8 cellular contexts compared by ENCODE assay signal in the genomic region with DNA sequence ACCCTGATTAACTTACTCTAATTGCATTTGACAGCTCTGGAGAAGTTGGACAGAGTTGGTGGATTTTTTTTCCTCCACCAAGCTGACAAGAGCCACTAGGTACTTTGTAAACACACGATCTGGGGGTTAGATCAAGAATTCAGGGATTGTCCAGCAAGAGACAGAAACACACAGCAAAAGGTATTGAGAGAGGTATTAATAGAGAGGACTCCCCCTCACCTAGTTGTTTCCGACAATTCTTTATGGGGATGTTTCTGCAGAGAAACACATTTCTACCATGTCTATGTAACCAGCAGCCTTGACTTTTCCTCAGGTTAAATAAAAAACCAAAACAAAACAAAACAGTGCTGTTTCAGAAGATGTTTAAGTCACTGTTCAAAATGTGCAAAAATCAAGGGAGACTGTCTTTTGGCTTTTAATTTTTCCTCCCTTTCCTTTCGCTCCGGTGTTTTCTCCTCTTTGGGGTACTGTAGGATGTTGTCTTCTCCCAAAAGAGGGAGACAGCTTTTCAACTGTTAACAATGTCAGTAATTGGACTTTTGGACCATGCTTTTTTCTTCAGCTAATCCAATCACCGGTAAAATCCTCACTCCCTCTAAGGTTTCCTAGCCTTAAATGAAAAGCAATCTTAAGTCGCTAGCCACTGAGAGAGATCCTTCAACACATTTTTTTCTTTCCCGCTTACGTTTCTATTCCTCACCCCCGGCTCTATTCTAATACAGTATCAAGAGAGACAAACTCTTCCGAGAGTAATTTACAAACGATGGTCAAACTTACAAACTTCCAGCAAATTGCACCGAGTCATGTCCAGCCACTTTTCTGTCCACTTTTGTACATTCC. TPM values are rescaled to one million over a fixed set of nuclear protein-coding genes. Genes with fewer than 3 reads are reported as not detected.
DNase-seq lines count a peak whose midpoint lies in the region; ATAC-seq and TF ChIP-seq lines count a peak whose summit lies in the region.

No MANE protein-coding gene starts in this region.

- no peak for ATAC-seq in activated T-helper 17 cell treated with anti-CD3 and anti-CD28 coated beads, Interleukin-2, amount 50 U/mL, for 72 hours (replicated peaks)
- ATAC-seq in right cardiac atrium = peak in 1 of 2 donors; percentile 1
- ATAC-seq in gastrocnemius medialis = peak in 1 of 2 donors; percentile 2

- peak overlapping the region; percentile 93 for H3K27ac Mint-ChIP-seq in activated CD4-positive, alpha-beta T cell treated with anti-CD3 and anti-CD28 coated beads, Interleukin-2, amount 10 ng/mL, durations not matched to agents 24 days and 14 days
- peak overlapping the region; percentile 88 for H3K27ac Mint-ChIP-seq in activated T-helper 17 cell treated with anti-CD3 and anti-CD28 coated beads, Interleukin-2, amount 50 U/mL, for 72 hours

- H3K4me1 Mint-ChIP-seq in activated CD4-positive, alpha-beta T cell treated with anti-CD3 and anti-CD28 coated beads, Interleukin-2, amount 10 ng/mL, durations not matched to agents 24 days and 14 days = peaks cover 51% of the 10 kb centered on the region
- peaks cover 23% of the 10 kb centered on the region for H3K4me1 Mint-ChIP-seq in activated T-helper 17 cell treated with anti-CD3 and anti-CD28 coated beads, Interleukin-2, amount 50 U/mL, for 72 hours

- H3K9me3 ChIP-seq in right cardiac atrium (ENCODE audit: control insufficient read depth, low read length) (no peaks in the 10 kb centered on the region), gastrocnemius medialis (no peaks in the 10 kb centered on the region)

- in situ Hi-C loops in gastrocnemius medialis (cut with MboI; ENCODE audit: low sequenced_read_pairs in 4 of 4) = loop anchor here (5.0 to 25.0 kb wide), 4 partner anchors 280 to 290 kb away; no protein-coding TSS in a partner anchor

- no peaks in the 10 kb centered on the region for H3K27me3 ChIP-seq in right cardiac atrium (ENCODE audit: control insufficient read depth, insufficient read depth)
- H3K27me3 ChIP-seq in gastrocnemius medialis = no peaks in the 10 kb centered on the region

- intact Hi-C loops in activated CD4-positive, alpha-beta T cell treated with anti-CD3 and anti-CD28 coated beads, Interleukin-2, amount 10 ng/mL, durations not matched to agents 24 days and 14 days (cut with micrococcal nuclease) = loop anchor here (2.0 to 10.0 kb wide), 9 partner anchors 35 to 505 kb away; a partner anchor contains a TSS
- intact Hi-C loops in right cardiac atrium (cut with DNase I) (loop anchor here in 3 of 4 donors (2.0 to 10.0 kb wide), 6 partner anchors 40 to 290 kb away; no protein-coding TSS in a partner anchor), gastrocnemius medialis (cut with DNase I; ENCODE audit: low total_unique reads) (loop anchor here (2.0 to 5.0 kb wide), 3 partner anchors 130 to 420 kb away; a partner anchor contains a TSS)

- no peak for TF ChIP-seq POLR2A in gastrocnemius medialis (IDR thresholded peaks at IDR 0.05)

- peaks cover 10% of the 10 kb centered on the region for H3K36me3 Mint-ChIP-seq in activated CD4-positive, alpha-beta T cell treated with anti-CD3 and anti-CD28 coated beads, Interleukin-2, amount 10 ng/mL, durations not matched to agents 24 days and 14 days (ENCODE audit: low read depth)
- H3K36me3 Mint-ChIP-seq in activated T-helper 17 cell treated with anti-CD3 and anti-CD28 coated beads, Interleukin-2, amount 50 U/mL, for 72 hours (ENCODE audit: low read depth) = peaks cover 33% of the 10 kb centered on the region

- under 1% methylated on average over 12 of the region's 12 CpGs for WGBS in right cardiac atrium

- DNase-seq in activated CD4-positive, alpha-beta T cell treated with anti-CD3 and anti-CD28 coated beads, Interleukin-2, amount 10 ng/mL, durations not matched to agents 24 days and 14 days = no peak
- no peak for DNase-seq in activated CD4-positive, alpha-beta T cell treated with anti-CD3 and anti-CD28 coated beads, Interleukin-2, amount 50 U/mL, for 4 hours
- DNase-seq in right cardiac atrium (no peak), gastrocnemius medialis (no peak), MV-4-11 (lab: John Stamatoyannopoulos, UW) (no peak), mucosa of gallbladder (ENCODE audit: low spot score) (no peak), NK-92 (lab: John Stamatoyannopoulos, UW; ENCODE audit: unreplicated experiment) (no peak)

- no peaks in the 10 kb centered on the region for H3K27me3 Mint-ChIP-seq in activated CD4-positive, alpha-beta T cell treated with anti-CD3 and anti-CD28 coated beads, Interleukin-2, amount 10 ng/mL, durations not matched to agents 24 days and 14 days
- no peaks in the 10 kb centered on the region for H3K27me3 Mint-ChIP-seq in activated T-helper 17 cell treated with anti-CD3 and anti-CD28 coated beads, Interleukin-2, amount 50 U/mL, for 72 hours

- H3K4me1 ChIP-seq in right cardiac atrium (ENCODE audit: control insufficient read depth, insufficient read depth, low read length) (peaks cover 12% of the 10 kb centered on the region), gastrocnemius medialis (peaks cover 3 to 6% of the 10 kb centered on the region in 2 donors)

- no peaks in the 10 kb centered on the region for H3K9me3 Mint-ChIP-seq in activated CD4-positive, alpha-beta T cell treated with anti-CD3 and anti-CD28 coated beads, Interleukin-2, amount 10 ng/mL, durations not matched to agents 24 days and 14 days
- no peaks in the 10 kb centered on the region for H3K9me3 Mint-ChIP-seq in activated T-helper 17 cell treated with anti-CD3 and anti-CD28 coated beads, Interleukin-2, amount 50 U/mL, for 72 hours

- H3K4me3 Mint-ChIP-seq in activated CD4-positive, alpha-beta T cell treated with anti-CD3 and anti-CD28 coated beads, Interleukin-2, amount 10 ng/mL, durations not matched to agents 24 days and 14 days = peak overlapping the region; percentile 95
- peak overlapping the region; percentile 94 for H3K4me3 Mint-ChIP-seq in activated T-helper 17 cell treated with anti-CD3 and anti-CD28 coated beads, Interleukin-2, amount 50 U/mL, for 72 hours

- no peak for TF ChIP-seq CTCF in gastrocnemius medialis (IDR thresholded peaks at IDR 0.05 in 4 of 5, conservative IDR thresholded peaks at IDR 0.05 in 1 of 5)

- H3K27ac ChIP-seq in right cardiac atrium (ENCODE audit: low read length) (peak overlapping the region; percentile 91), gastrocnemius medialis (peak overlapping the region; percentile 63 to 74 (median 66))

- peak overlapping the region; percentile 93 for H3K4me3 ChIP-seq in right cardiac atrium (ENCODE audit: low read length)
- peak overlapping the region; percentile 60 to 79 (median 64) for H3K4me3 ChIP-seq in gastrocnemius medialis

- no peaks in the 10 kb centered on the region for H3K36me3 ChIP-seq in gastrocnemius medialis

RNA-seq across cellular contexts. Expression of a gene that starts 0.6 kb away (rescaled TPM):
- 11.9 and 12.4 TPM in 2 replicates for total RNA-seq in activated CD4-positive, alpha-beta T cell treated with anti-CD3 and anti-CD28 coated beads, Interleukin-2, amount 10 ng/mL, durations not matched to agents 24 days and 14 days
- total RNA-seq in activated T-helper 17 cell treated with anti-CD3 and anti-CD28 coated beads, Interleukin-2, amount 50 U/mL, for 72 hours = 10 to 100 TPM; 11.2 to 17.4 TPM
- 1 to 10 TPM; 7.0 to 9.9 (median 7.9) TPM for total RNA-seq in right cardiac atrium
- polyA plus RNA-seq in right cardiac atrium = 2.7 TPM
- total RNA-seq in gastrocnemius medialis = 1 to 10 TPM; 4.1 to 6.3 (median 4.8) TPM
- 14.3 TPM for total RNA-seq in mucosa of gallbladder

RNA-seq across cellular contexts. Expression of a gene that starts 47.4 kb away (rescaled TPM):
- 27.6 and 31.8 TPM in 2 replicates for total RNA-seq in activated CD4-positive, alpha-beta T cell treated with anti-CD3 and anti-CD28 coated beads, Interleukin-2, amount 10 ng/mL, durations not matched to agents 24 days and 14 days
- 10 to 100 TPM; 25.1 to 29.0 TPM for total RNA-seq in activated T-helper 17 cell treated with anti-CD3 and anti-CD28 coated beads, Interleukin-2, amount 50 U/mL, for 72 hours
- total RNA-seq in right cardiac atrium = 10 to 100 TPM; 17.2 to 23.1 (median 18.5) TPM
- 23.1 TPM for polyA plus RNA-seq in right cardiac atrium
- total RNA-seq in gastrocnemius medialis = 1 to 10 TPM; 4.6 to 9.1 (median 6.6) TPM
- 19.6 TPM for total RNA-seq in mucosa of gallbladder

RNA-seq across cellular contexts. Expression of a gene that starts 47.5 kb away (rescaled TPM):
- total RNA-seq in activated CD4-positive, alpha-beta T cell treated with anti-CD3 and anti-CD28 coated beads, Interleukin-2, amount 10 ng/mL, durations not matched to agents 24 days and 14 days = 9.9 and 11.9 TPM in 2 replicates
- total RNA-seq in activated T-helper 17 cell treated with anti-CD3 and anti-CD28 coated beads, Interleukin-2, amount 50 U/mL, for 72 hours = 10 to 100 TPM in 1 of 2 donors, 1 to 10 TPM in 1; 7.3 to 12.8 TPM
- 1 to 10 TPM; 6.8 to 8.5 (median 7.6) TPM for total RNA-seq in right cardiac atrium
- polyA plus RNA-seq in right cardiac atrium = 4.4 TPM
- total RNA-seq in gastrocnemius medialis = 1 to 10 TPM; 2.9 to 5.8 (median 3.6) TPM
- 12.9 TPM for total RNA-seq in mucosa of gallbladder
